Comparison of ENCODE assay signal across 9 cellular contexts in the genomic region with DNA sequence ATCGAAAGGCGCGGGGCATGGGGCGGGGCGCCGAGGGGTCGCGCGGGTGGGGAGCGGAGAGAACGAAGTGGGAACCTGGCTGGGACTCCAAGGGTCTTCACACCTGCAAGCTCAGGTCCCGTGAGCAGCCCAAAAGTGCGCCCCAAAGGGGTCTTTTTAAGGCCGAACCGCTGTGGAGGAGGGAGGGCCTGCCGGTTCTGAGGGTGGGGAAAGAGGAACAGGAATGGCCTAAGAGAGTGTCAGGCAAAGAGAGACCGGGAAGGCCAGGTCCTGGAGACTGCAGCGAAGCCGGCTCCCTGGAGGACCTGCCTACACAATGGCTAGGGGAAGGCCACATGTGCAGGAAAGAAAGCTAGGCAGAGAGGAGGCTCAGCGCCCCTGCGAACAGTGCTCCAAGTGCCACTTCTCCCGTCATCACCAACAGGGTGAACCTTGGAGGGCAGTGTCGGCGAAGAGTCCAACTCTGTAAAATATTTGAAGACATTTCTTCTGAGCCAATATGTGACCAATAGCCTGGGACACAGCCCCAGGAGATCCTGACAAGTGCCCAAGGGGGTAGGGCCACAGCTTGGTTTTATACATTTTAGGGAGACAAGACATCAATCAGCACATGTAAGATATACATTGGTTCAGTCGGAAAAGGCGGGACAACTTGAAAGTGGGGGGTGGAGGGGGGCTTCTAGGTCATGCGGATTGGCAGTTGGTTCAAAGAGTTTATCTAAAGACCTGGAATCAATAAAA. TPM values are rescaled to one million over a fixed set of nuclear protein-coding genes. Genes with fewer than 3 reads are reported as not detected.
DNase-seq lines count a peak whose midpoint lies in the region; ATAC-seq, FAIRE-seq and TF ChIP-seq lines count a peak whose summit lies in the region.
"Had no signal": no experiment of that assay in that cellular context is flagged by ENCODE, and none has a peak within 500 bp of the region (broad histone marks: within the 10 kb centered on the region; RNA-seq: fewer than 3 reads in every experiment).

No MANE protein-coding gene starts in this region.

- H3K27ac ChIP-seq in CD4-positive, alpha-beta memory T cell (ENCODE audit: low read depth, low read length): peak overlapping the region; percentile 43
- H3K27ac ChIP-seq in HUES48 (ENCODE audit: low read depth, low read length) (peak overlapping the region; percentile 38), astrocyte (ENCODE audit: low read depth, low read length) (no peak overlapping the region)

- no peaks in the 10 kb centered on the region for H3K27me3 ChIP-seq in CD4-positive, alpha-beta memory T cell (ENCODE audit: insufficient read depth, low read length)
- H3K27me3 ChIP-seq in HUES48 (ENCODE audit: control insufficient read depth, insufficient read depth, low read length) (no peaks in the 10 kb centered on the region), astrocyte (ENCODE audit: insufficient read depth, low read length) (no peaks in the 10 kb centered on the region)

- no peak for TF ChIP-seq CTCF in astrocyte (IDR thresholded peaks at IDR 0.05; ENCODE audit: insufficient read depth, low read depth, low read length)

- POLR2A ChIA-PET in CD4-positive, alpha-beta memory T cell (lab: Charles Lee; ENCODE audit: partially characterized antibody): interaction anchor here (0.6 to 3.5 kb wide), 14 partner anchors 9 to 357 kb away, joined by 3 to 61 read pairs (median 4); a partner anchor contains a TSS

- peak overlapping the region; percentile 82 to 93 (median 84) for H3K4me3 Mint-ChIP-seq in CD4-positive, alpha-beta memory T cell
- H3K4me3 Mint-ChIP-seq in astrocyte (ENCODE audit: unreplicated experiment): peak overlapping the region; percentile 86
- H3K4me3 Mint-ChIP-seq in stimulated activated memory B cell treated with anti-CD40 and anti-IgM and Interleukin-4, amounts not matched to agents 10 μg/mL and 1 μg/mL and 100 μg/mL, for 72 hours: peak overlapping the region; percentile 88

- peak overlapping the region; percentile 89 for H3K4me2 ChIP-seq in astrocyte (ENCODE audit: low read length)

- peaks cover 37% of the 10 kb centered on the region for H4K20me1 ChIP-seq in astrocyte (ENCODE audit: insufficient read depth, low read length)

- no peak for ATAC-seq in stimulated activated memory B cell treated with anti-CD40 and anti-IgM and Interleukin-4, amounts not matched to agents 10 μg/mL and 1 μg/mL and 100 μg/mL, for 72 hours
- ATAC-seq in HG03097 (IDR thresholded peaks at IDR 0.05; ENCODE audit: low FRiP score, unreplicated experiment): no peak
- no peak for ATAC-seq in activated CD4-positive, CD25-positive, alpha-beta regulatory T cell treated with anti-CD3 and anti-CD28 coated beads, Interleukin-2, amount 50 U/mL, for 24 hours

- peak overlapping the region; percentile 52 to 85 for H3K4me3 ChIP-seq in CD4-positive, alpha-beta memory T cell (ENCODE audit: low read length in 2 of 2)
- H3K4me3 ChIP-seq in HUES48 (ENCODE audit: low read depth, low read length): peak overlapping the region; percentile 68
- peak overlapping the region; percentile 58 for H3K4me3 ChIP-seq in astrocyte (ENCODE audit: insufficient read depth, low read depth, low read length)

- peaks cover 39% of the 10 kb centered on the region for H3K79me2 ChIP-seq in astrocyte (ENCODE audit: insufficient read depth, low read length)

- peak overlapping the region; percentile 51 for H3K9ac ChIP-seq in HUES48 (ENCODE audit: low read depth, low read length)
- peak overlapping the region; percentile 66 for H3K9ac ChIP-seq in astrocyte (ENCODE audit: low read length)

- peak overlapping the region; percentile 96 for H2AFZ ChIP-seq in astrocyte (ENCODE audit: low read depth, low read length)

- peaks cover 0 to 2% (median 0%) of the 10 kb centered on the region in 8 donors for H3K9me3 Mint-ChIP-seq in CD4-positive, alpha-beta memory T cell
- no peaks in the 10 kb centered on the region for H3K9me3 Mint-ChIP-seq in astrocyte (ENCODE audit: unreplicated experiment)
- H3K9me3 Mint-ChIP-seq in stimulated activated memory B cell treated with anti-CD40 and anti-IgM and Interleukin-4, amounts not matched to agents 10 μg/mL and 1 μg/mL and 100 μg/mL, for 72 hours: no peaks in the 10 kb centered on the region

- CTCF ChIA-PET in CD4-positive, alpha-beta memory T cell (lab: Charles Lee; ENCODE audit: partially characterized antibody): interaction anchor here (0.5 to 2.2 kb wide), 5 partner anchors 12 to 1987 kb away, joined by 3 to 13 read pairs (median 5); a partner anchor contains a TSS

- peaks cover 13% of the 10 kb centered on the region for H3K36me3 ChIP-seq in CD4-positive, alpha-beta memory T cell (ENCODE audit: insufficient read depth, low read length)
- peaks cover 9% of the 10 kb centered on the region for H3K36me3 ChIP-seq in HUES48 (ENCODE audit: control insufficient read depth, insufficient read depth, low read length)
- no peaks in the 10 kb centered on the region for H3K36me3 ChIP-seq in astrocyte (ENCODE audit: insufficient read depth, low read length)

- peaks cover 28 to 49% (median 39%) of the 10 kb centered on the region in 4 donors for H3K4me1 Mint-ChIP-seq in CD4-positive, alpha-beta memory T cell
- H3K4me1 Mint-ChIP-seq in astrocyte (ENCODE audit: low read depth, unreplicated experiment): peaks cover 14% of the 10 kb centered on the region
- peaks cover 49% of the 10 kb centered on the region for H3K4me1 Mint-ChIP-seq in stimulated activated memory B cell treated with anti-CD40 and anti-IgM and Interleukin-4, amounts not matched to agents 10 μg/mL and 1 μg/mL and 100 μg/mL, for 72 hours

- peaks cover 42% of the 10 kb centered on the region for H3K4me1 ChIP-seq in CD4-positive, alpha-beta memory T cell (ENCODE audit: insufficient read depth, low read length)
- H3K4me1 ChIP-seq in HUES48 (ENCODE audit: control insufficient read depth, insufficient read depth, low read length): peaks cover 15% of the 10 kb centered on the region
- H3K4me1 ChIP-seq in astrocyte (ENCODE audit: insufficient read depth, low read length): peaks cover 12% of the 10 kb centered on the region

- no peak for DNase-seq in CD4-positive, alpha-beta memory T cell
- DNase-seq in astrocyte (ENCODE audit: low read depth): no peak
- DNase-seq in inferior parietal cortex (ENCODE audit: extremely low spot score): peak; percentile 20
- no peak for DNase-seq in AML-193 (lab: John Stamatoyannopoulos, UW)

- peak overlapping the region; percentile 72 to 93 (median 86) for H3K27ac Mint-ChIP-seq in CD4-positive, alpha-beta memory T cell
- H3K27ac Mint-ChIP-seq in astrocyte (ENCODE audit: unreplicated experiment): peak overlapping the region; percentile 66
- H3K27ac Mint-ChIP-seq in stimulated activated memory B cell treated with anti-CD40 and anti-IgM and Interleukin-4, amounts not matched to agents 10 μg/mL and 1 μg/mL and 100 μg/mL, for 72 hours: peak overlapping the region; percentile 30

- H3K9me3 ChIP-seq in CD4-positive, alpha-beta memory T cell (ENCODE audit: control insufficient read depth in 1 of 2, low read length in 2 of 2): no peaks in the 10 kb centered on the region
- H3K9me3 ChIP-seq in HUES48 (ENCODE audit: control insufficient read depth, insufficient read depth, low read length) (no peaks in the 10 kb centered on the region), astrocyte (ENCODE audit: insufficient read depth, low read depth, low read length) (no peaks in the 10 kb centered on the region)

- intact Hi-C loops in CD4-positive, alpha-beta memory T cell (cut with micrococcal nuclease): loop anchor here (1.0 to 5.0 kb wide), 4 partner anchors 14 to 356 kb away; a partner anchor contains a TSS

- peaks cover 0 to 2% of the 10 kb centered on the region in 2 donors for H3K27me3 Mint-ChIP-seq in CD4-positive, alpha-beta memory T cell
- H3K27me3 Mint-ChIP-seq in astrocyte (ENCODE audit: low read depth, unreplicated experiment): peaks cover 25% of the 10 kb centered on the region
- no peaks in the 10 kb centered on the region for H3K27me3 Mint-ChIP-seq in stimulated activated memory B cell treated with anti-CD40 and anti-IgM and Interleukin-4, amounts not matched to agents 10 μg/mL and 1 μg/mL and 100 μg/mL, for 72 hours

- no peak for FAIRE-seq in astrocyte (lab: Jason Lieb, UNC)

- peaks cover 0 to 12% of the 10 kb centered on the region in 2 donors for H3K36me3 Mint-ChIP-seq in CD4-positive, alpha-beta memory T cell
- H3K36me3 Mint-ChIP-seq in astrocyte (ENCODE audit: low read depth, unreplicated experiment): peaks cover 2% of the 10 kb centered on the region
- H3K36me3 Mint-ChIP-seq in stimulated activated memory B cell treated with anti-CD40 and anti-IgM and Interleukin-4, amounts not matched to agents 10 μg/mL and 1 μg/mL and 100 μg/mL, for 72 hours: no peaks in the 10 kb centered on the region

RNA-seq across cellular contexts. Expression of a gene that starts 0.7 kb away (rescaled TPM):
- total RNA-seq in CD4-positive, alpha-beta memory T cell: 10 to 100 TPM; 61.3 to 66.7 TPM
- polyA plus RNA-seq in CD4-positive, alpha-beta memory T cell: 10 to 100 TPM; 33.1 to 52.0 TPM
- total RNA-seq in astrocyte: 48.4 and 49.4 TPM in 2 replicates

RNA-seq across cellular contexts. Expression of a gene that starts 8.2 kb away (rescaled TPM):
- total RNA-seq in CD4-positive, alpha-beta memory T cell: not detected
- polyA plus RNA-seq in CD4-positive, alpha-beta memory T cell: not detected
- total RNA-seq in astrocyte: not detected in 2 replicates
- total RNA-seq: NCI-H460 had no signal

RNA-seq across cellular contexts. Expression of a gene that starts 21.5 kb away (rescaled TPM):
- 10 to 100 TPM; 16.9 to 17.1 TPM for total RNA-seq in CD4-positive, alpha-beta memory T cell
- 10 to 100 TPM in 1 of 2 donors, 1 to 10 TPM in 1; 5.5 to 14.2 TPM for polyA plus RNA-seq in CD4-positive, alpha-beta memory T cell
- 16.0 and 16.1 TPM in 2 replicates for total RNA-seq in astrocyte

RNA-seq across cellular contexts. Expression of a gene that starts 27.2 kb away (rescaled TPM):
- total RNA-seq in CD4-positive, alpha-beta memory T cell: not detected
- polyA plus RNA-seq in CD4-positive, alpha-beta memory T cell: not detected
- not detected in 2 replicates for total RNA-seq in astrocyte
- total RNA-seq: NCI-H460 had no signal

RNA-seq across cellular contexts. Expression of a gene that starts 55.6 kb away (rescaled TPM):
- 10 to 100 TPM; 39.0 to 40.7 TPM for total RNA-seq in CD4-positive, alpha-beta memory T cell
- polyA plus RNA-seq in CD4-positive, alpha-beta memory T cell: 10 to 100 TPM; 35.5 to 64.9 TPM
- total RNA-seq in astrocyte: 84.5 and 97.9 TPM in 2 replicates

Comparison
In these comparisons a context has a peak if more than half of its experiments do, and no peak if none do; other contexts are left out.
1. H3K27ac Mint-ChIP-seq: peak in every context shown above with its lines; median percentile 86 in CD4-positive, alpha-beta memory T cell; 66 in astrocyte; 30 in stimulated activated memory B cell treated with anti-CD40 and anti-IgM and Interleukin-4, amounts not matched to agents 10 μg/mL and 1 μg/mL and 100 μg/mL, for 72 hours.